In the genomic region with DNA sequence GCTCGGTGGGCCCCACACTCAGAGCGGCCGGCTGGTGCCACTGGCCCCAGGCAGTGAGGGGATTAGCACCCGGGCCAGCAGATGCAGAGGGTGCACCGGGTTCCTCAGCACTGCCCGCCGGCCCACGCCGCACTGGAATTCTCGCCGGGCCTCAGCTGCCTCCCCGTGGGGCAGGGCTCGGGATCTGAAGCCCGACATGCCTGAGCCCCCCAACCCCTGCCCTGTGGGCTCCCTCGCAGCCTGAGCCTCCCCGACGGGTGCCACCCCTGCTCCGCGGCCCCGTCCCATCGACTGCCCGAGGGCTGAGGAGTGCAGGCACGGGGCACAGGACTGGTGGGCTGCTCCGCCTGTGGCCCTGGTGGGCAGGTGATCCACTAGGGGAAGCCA, we compare ENCODE assay signal across 29 cellular contexts.
"Had no signal": no experiment of that assay in that cellular context is flagged by ENCODE, and none has a peak within 500 bp of the region (broad histone marks: within the 10 kb centered on the region; RNA-seq: fewer than 3 reads in every experiment).

No MANE protein-coding gene starts in this region.

- DNase-seq: naive thymus-derived CD4-positive, alpha-beta T cell; natural killer cell; nucleus accumbens; psoas muscle; right lobe of liver; sigmoid colon; small intestine; spleen; stimulated activated CD4-positive, alpha-beta T cell treated with anti-CD3 and anti-CD28 coated beads, Interleukin-12 subunit alpha, Interleukin-12 subunit beta, amount 100 ng/mL, for 4 hours; stimulated activated CD4-positive, alpha-beta T cell treated with anti-CD3 and anti-CD28 coated beads, Interleukin-1b, Interleukin-23, amount 100 ng/mL, for 48 hours; stimulated activated CD4-positive, alpha-beta T cell treated with anti-CD3 and anti-CD28 coated beads, Interleukin-4, amount 100 ng/mL, for 1 hour; stimulated activated CD4-positive, alpha-beta T cell treated with anti-CD3 and anti-CD28 coated beads, Interleukin-4, amount 100 ng/mL, for 4 hours; stimulated activated CD8-positive, alpha-beta memory T cell treated with anti-CD3 and anti-CD28 coated beads, Interleukin-4, amount 100 ng/mL, for 48 hours; stimulated activated naive B cell treated with anti-CD40 and anti-IgM and Interleukin-4, amounts not matched to agents 10 μg/mL and 1 μg/mL and 100 μg/mL, for 72 hours; stimulated activated naive CD4-positive, alpha-beta T cell treated with Interleukin-2 at 50 U/mL for 16 hours; stomach; tibial artery; transverse colon had no signal

- H3K9ac ChIP-seq: neural progenitor cell had no signal

- H3K27me3 Mint-ChIP-seq: progenitor cell of endocrine pancreas; stimulated activated naive B cell treated with anti-CD40 and anti-IgM and Interleukin-4, amounts not matched to agents 10 μg/mL and 1 μg/mL and 100 μg/mL, for 72 hours; stimulated activated naive CD8-positive, alpha-beta T cell treated with anti-CD3 and anti-CD28 coated beads, Interleukin-15, Interleukin-2, amounts not matched to agents 100 ng/mL and 50 ng/mL, for 24 hours; type B pancreatic cell had no signal

- FAIRE-seq: pancreas, small intestine, urothelium cell line had no signal

- H3K27ac Mint-ChIP-seq: natural killer cell; nephron; neural progenitor cell; progenitor cell of endocrine pancreas; stimulated activated naive B cell treated with anti-CD40 and anti-IgM and Interleukin-4, amounts not matched to agents 10 μg/mL and 1 μg/mL and 100 μg/mL, for 72 hours; stimulated activated naive CD8-positive, alpha-beta T cell treated with anti-CD3 and anti-CD28 coated beads, Interleukin-15, Interleukin-2, amounts not matched to agents 100 ng/mL and 50 ng/mL, for 24 hours; type B pancreatic cell had no signal

- H3K27ac ChIP-seq: neural progenitor cell, neutrophil, pancreas, psoas muscle, right lobe of liver, sigmoid colon, spleen, stomach, testis, tibial artery, transverse colon, vagina had no signal

- H3K4me1 ChIP-seq: neural progenitor cell, pancreas, psoas muscle, right lobe of liver, sigmoid colon, spleen, stomach, testis, tibial artery, transverse colon, vagina had no signal

- H3K4me3 Mint-ChIP-seq: naive thymus-derived CD4-positive, alpha-beta T cell; natural killer cell; nephron; neural progenitor cell; stimulated activated naive B cell treated with anti-CD40 and anti-IgM and Interleukin-4, amounts not matched to agents 10 μg/mL and 1 μg/mL and 100 μg/mL, for 72 hours; stimulated activated naive CD8-positive, alpha-beta T cell treated with anti-CD3 and anti-CD28 coated beads, Interleukin-15, Interleukin-2, amounts not matched to agents 100 ng/mL and 50 ng/mL, for 24 hours; type B pancreatic cell had no signal

- H3K36me3 ChIP-seq: neutrophil, pancreas, right lobe of liver, sigmoid colon, spleen, stomach, tibial artery, transverse colon, vagina had no signal

- H3K27me3 ChIP-seq: neural progenitor cell, neutrophil, pancreas, right lobe of liver, sigmoid colon, spleen, stomach, testis, tibial artery, transverse colon, vagina had no signal

- H3K4me1 Mint-ChIP-seq: naive thymus-derived CD4-positive, alpha-beta T cell; natural killer cell; nephron; neural progenitor cell; stimulated activated naive B cell treated with anti-CD40 and anti-IgM and Interleukin-4, amounts not matched to agents 10 μg/mL and 1 μg/mL and 100 μg/mL, for 72 hours had no signal

- H3K9me3 ChIP-seq: pancreas, right lobe of liver, testis, vagina had no signal

- H3K4me3 ChIP-seq: neural progenitor cell, pancreas, psoas muscle, right lobe of liver, sigmoid colon, spleen, stomach, testis, tibial artery, transverse colon, vagina had no signal

- ATAC-seq: naive thymus-derived CD4-positive, alpha-beta T cell; natural killer cell; pancreas; psoas muscle; right cardiac atrium; right lobe of liver; stimulated activated naive B cell treated with anti-CD40 and anti-IgM and Interleukin-4, amounts not matched to agents 10 μg/mL and 1 μg/mL and 100 μg/mL, for 72 hours had no signal
